2 cellular contexts compared by ENCODE assay signal in genomic region chr20:60345106-60345505, GRCh38.
TF ChIP-seq lines count a peak whose summit lies in the region.

No MANE protein-coding gene starts in this region.

TF ChIP-seq in GM23338, 12 proteins besides CTCF, POLR2A, EP300 and RAD21 (continued from another document):
- TF ChIP-seq, protein P1, sequence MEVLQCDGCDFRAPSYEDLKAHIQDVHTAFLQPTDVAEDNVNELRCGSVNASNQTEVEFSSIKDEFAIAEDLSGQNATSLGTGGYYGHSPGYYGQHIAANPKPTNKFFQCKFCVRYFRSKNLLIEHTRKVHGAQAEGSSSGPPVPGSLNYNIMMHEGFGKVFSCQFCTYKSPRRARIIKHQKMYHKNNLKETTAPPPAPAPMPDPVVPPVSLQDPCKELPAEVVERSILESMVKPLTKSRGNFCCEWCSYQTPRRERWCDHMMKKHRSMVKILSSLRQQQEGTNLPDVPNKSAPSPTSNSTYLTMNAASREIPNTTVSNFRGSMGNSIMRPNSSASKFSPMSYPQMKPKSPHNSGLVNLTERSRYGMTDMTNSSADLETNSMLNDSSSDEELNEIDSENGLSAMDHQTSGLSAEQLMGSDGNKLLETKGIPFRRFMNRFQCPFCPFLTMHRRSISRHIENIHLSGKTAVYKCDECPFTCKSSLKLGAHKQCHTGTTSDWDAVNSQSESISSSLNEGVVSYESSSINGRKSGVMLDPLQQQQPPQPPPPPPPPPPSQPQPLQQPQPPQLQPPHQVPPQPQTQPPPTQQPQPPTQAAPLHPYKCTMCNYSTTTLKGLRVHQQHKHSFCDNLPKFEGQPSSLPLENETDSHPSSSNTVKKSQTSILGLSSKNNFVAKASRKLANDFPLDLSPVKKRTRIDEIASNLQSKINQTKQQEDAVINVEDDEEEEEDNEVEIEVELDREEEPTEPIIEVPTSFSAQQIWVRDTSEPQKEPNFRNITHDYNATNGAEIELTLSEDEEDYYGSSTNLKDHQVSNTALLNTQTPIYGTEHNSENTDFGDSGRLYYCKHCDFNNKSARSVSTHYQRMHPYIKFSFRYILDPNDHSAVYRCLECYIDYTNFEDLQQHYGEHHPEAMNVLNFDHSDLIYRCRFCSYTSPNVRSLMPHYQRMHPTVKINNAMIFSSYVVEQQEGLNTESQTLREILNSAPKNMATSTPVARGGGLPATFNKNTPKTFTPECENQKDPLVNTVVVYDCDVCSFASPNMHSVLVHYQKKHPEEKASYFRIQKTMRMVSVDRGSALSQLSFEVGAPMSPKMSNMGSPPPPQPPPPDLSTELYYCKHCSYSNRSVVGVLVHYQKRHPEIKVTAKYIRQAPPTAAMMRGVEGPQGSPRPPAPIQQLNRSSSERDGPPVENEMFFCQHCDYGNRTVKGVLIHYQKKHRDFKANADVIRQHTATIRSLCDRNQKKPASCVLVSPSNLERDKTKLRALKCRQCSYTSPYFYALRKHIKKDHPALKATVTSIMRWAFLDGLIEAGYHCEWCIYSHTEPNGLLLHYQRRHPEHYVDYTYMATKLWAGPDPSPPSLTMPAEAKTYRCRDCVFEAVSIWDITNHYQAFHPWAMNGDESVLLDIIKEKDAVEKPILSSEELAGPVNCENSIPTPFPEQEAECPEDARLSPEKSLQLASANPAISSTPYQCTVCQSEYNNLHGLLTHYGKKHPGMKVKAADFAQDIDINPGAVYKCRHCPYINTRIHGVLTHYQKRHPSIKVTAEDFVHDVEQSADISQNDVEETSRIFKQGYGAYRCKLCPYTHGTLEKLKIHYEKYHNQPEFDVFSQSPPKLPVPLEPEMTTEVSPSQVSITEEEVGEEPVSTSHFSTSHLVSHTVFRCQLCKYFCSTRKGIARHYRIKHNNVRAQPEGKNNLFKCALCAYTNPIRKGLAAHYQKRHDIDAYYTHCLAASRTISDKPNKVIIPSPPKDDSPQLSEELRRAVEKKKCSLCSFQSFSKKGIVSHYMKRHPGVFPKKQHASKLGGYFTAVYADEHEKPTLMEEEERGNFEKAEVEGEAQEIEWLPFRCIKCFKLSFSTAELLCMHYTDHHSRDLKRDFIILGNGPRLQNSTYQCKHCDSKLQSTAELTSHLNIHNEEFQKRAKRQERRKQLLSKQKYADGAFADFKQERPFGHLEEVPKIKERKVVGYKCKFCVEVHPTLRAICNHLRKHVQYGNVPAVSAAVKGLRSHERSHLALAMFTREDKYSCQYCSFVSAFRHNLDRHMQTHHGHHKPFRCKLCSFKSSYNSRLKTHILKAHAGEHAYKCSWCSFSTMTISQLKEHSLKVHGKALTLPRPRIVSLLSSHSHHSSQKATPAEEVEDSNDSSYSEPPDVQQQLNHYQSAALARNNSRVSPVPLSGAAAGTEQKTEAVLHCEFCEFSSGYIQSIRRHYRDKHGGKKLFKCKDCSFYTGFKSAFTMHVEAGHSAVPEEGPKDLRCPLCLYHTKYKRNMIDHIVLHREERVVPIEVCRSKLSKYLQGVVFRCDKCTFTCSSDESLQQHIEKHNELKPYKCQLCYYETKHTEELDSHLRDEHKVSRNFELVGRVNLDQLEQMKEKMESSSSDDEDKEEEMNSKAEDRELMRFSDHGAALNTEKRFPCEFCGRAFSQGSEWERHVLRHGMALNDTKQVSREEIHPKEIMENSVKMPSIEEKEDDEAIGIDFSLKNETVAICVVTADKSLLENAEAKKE (CRISPR knock-in tag; IDR thresholded peaks at IDR 0.05) = no peak
- no peak for TF ChIP-seq NANOG (IDR thresholded peaks at IDR 0.05; ENCODE audit: borderline replicate concordance)
- TF ChIP-seq STAT1 (IDR thresholded peaks at IDR 0.05; ENCODE audit: unreplicated experiment) = no peak

TF ChIP-seq in WTC11, 78 proteins besides CTCF, POLR2A, EP300 and RAD21 (continued from another document):
- TF ChIP-seq, protein P2, sequence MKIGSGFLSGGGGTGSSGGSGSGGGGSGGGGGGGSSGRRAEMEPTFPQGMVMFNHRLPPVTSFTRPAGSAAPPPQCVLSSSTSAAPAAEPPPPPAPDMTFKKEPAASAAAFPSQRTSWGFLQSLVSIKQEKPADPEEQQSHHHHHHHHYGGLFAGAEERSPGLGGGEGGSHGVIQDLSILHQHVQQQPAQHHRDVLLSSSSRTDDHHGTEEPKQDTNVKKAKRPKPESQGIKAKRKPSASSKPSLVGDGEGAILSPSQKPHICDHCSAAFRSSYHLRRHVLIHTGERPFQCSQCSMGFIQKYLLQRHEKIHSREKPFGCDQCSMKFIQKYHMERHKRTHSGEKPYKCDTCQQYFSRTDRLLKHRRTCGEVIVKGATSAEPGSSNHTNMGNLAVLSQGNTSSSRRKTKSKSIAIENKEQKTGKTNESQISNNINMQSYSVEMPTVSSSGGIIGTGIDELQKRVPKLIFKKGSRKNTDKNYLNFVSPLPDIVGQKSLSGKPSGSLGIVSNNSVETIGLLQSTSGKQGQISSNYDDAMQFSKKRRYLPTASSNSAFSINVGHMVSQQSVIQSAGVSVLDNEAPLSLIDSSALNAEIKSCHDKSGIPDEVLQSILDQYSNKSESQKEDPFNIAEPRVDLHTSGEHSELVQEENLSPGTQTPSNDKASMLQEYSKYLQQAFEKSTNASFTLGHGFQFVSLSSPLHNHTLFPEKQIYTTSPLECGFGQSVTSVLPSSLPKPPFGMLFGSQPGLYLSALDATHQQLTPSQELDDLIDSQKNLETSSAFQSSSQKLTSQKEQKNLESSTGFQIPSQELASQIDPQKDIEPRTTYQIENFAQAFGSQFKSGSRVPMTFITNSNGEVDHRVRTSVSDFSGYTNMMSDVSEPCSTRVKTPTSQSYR (CRISPR knock-in tag; IDR thresholded peaks at IDR 0.05) = no peak
- TF ChIP-seq EMX1 (CRISPR knock-in tag; IDR thresholded peaks at IDR 0.05) = no peak
- TF ChIP-seq NR1H2 (CRISPR knock-in tag; IDR thresholded peaks at IDR 0.05) = no peak
- no peak for TF ChIP-seq ZNF317 (CRISPR knock-in tag; IDR thresholded peaks at IDR 0.05; ENCODE audit: borderline replicate concordance, low read depth)
- TF ChIP-seq GABPB1 (CRISPR knock-in tag; IDR thresholded peaks at IDR 0.05) = no peak
- TF ChIP-seq ZNF512 (CRISPR knock-in tag; IDR thresholded peaks at IDR 0.05; ENCODE audit: borderline replicate concordance) = no peak
- TF ChIP-seq TEAD4 (CRISPR knock-in tag; IDR thresholded peaks at IDR 0.05) = no peak
- TF ChIP-seq JAZF1 (CRISPR knock-in tag; IDR thresholded peaks at IDR 0.05) = no peak
- TF ChIP-seq IRF2 (CRISPR knock-in tag; IDR thresholded peaks at IDR 0.05; ENCODE audit: borderline replicate concordance, low read depth) = no peak
- TF ChIP-seq ZNF425 (CRISPR knock-in tag; conservative IDR thresholded peaks at IDR 0.05) = no peak
- no peak for TF ChIP-seq ZNF396 (CRISPR knock-in tag; IDR thresholded peaks at IDR 0.05; ENCODE audit: borderline replicate concordance)
- no peak for TF ChIP-seq FOXP1 (CRISPR knock-in tag; IDR thresholded peaks at IDR 0.05; ENCODE audit: borderline replicate concordance)
- no peak for TF ChIP-seq RELA (CRISPR knock-in tag; IDR thresholded peaks at IDR 0.05; ENCODE audit: borderline replicate concordance)
